Comparison of ENCODE assay signal across 9 cellular contexts in the genomic region with DNA sequence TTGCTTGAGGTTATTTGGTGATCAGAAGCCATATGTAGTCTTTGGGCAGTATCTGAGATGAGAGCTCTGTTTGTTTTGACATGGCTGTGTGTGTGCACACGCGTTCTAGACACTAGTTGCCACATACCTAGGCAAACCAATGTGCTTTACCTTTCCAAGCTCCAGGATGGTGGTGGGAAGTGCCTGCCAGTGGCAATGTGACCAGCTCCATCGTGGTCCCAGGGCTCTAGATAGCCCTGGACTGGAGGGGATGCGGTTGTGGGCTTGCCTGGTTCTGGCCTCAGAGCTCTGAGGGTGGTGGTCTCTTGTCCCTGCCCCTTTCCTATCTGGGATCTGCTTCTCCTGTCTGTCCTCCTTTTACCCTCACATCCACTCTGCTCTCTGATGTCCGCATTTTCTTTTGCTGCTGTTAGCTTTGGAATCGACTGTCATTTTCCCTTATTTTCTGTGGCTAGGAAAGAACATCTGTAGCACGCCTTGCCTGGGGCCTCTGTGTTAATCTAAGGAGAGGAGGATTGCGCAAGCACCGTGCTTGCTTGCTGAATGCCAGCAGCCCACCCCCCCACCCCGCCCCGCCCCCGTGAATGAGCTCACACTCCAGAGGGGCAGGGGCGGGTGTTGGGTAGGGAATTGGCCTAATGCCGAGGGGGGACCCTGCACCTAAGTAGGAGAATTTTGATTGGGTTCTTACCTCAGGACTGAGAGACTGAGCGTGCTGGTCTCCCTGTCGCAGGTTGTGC.
DNase-seq lines count a peak whose midpoint lies in the region; ATAC-seq and TF ChIP-seq lines count a peak whose summit lies in the region.
"Had no signal": no experiment of that assay in that cellular context is flagged by ENCODE, and none has a peak within 500 bp of the region (broad histone marks: within the 10 kb centered on the region; RNA-seq: fewer than 3 reads in every experiment).

No MANE protein-coding gene starts in this region.

- no TSS peak for BruUV-seq in Caco-2 (replicated peaks; lab: Mats Ljungman, UMichigan)

- H3K27me3 ChIP-seq in Caco-2 (replicated peaks; ENCODE audit: control insufficient read depth, insufficient read depth, low read length) = no peaks in the 10 kb centered on the region

- H3K4me3 ChIP-seq in Caco-2 (ENCODE audit: low read depth, low read length) (no peak overlapping the region), fibroblast of mammary gland (ENCODE audit: control insufficient read depth, low read depth, low read length) (peak overlapping the region; percentile 2)

- intact Hi-C loops in Caco-2 (cut with micrococcal nuclease; ENCODE audit: unreplicated experiment) = no loop called here

- no peaks in the 10 kb centered on the region for H3K9me3 ChIP-seq in Caco-2

- POLR2A ChIA-PET in Caco-2 (lab: Charles Lee) = no interaction called here

- peak overlapping the region; percentile 4 for H3K4me3 Mint-ChIP-seq in Caco-2 (ENCODE audit: unreplicated experiment)
- H3K4me3 Mint-ChIP-seq in osteocyte (ENCODE audit: unreplicated experiment) = peak overlapping the region; percentile 71
- H3K4me3 Mint-ChIP-seq: central memory CD8-positive, alpha-beta T cell had no signal

- no peak for ATAC-seq in GM21367 (IDR thresholded peaks at IDR 0.05; ENCODE audit: unreplicated experiment)
- ATAC-seq in GM21423 (IDR thresholded peaks at IDR 0.05; ENCODE audit: unreplicated experiment) = no peak

- H3K36me3 Mint-ChIP-seq in Caco-2 (ENCODE audit: insufficient read depth, unreplicated experiment) (peaks cover 28% of the 10 kb centered on the region), osteocyte (ENCODE audit: unreplicated experiment) (peaks cover 3% of the 10 kb centered on the region)

- peaks cover 17% of the 10 kb centered on the region for H3K4me1 Mint-ChIP-seq in Caco-2 (ENCODE audit: low read depth, unreplicated experiment)
- H3K4me1 Mint-ChIP-seq in osteocyte (ENCODE audit: unreplicated experiment) = peaks cover 87% of the 10 kb centered on the region

- DNase-seq in Caco-2 = peak in 1 of 2 experiments; percentile 47
- DNase-seq in OCI-M1 (lab: John Stamatoyannopoulos, UW) = peak; percentile 39
- peak; percentile 80 for DNase-seq in fibroblast of mammary gland (ENCODE audit: low read depth)
- DNase-seq in osteocyte (ENCODE audit: extremely low spot score, unreplicated experiment) = no peak
- no peak for DNase-seq in effector CD8-positive, alpha-beta T cell (lab: John Stamatoyannopoulos, UW)
- DNase-seq in Ammon's horn (ENCODE audit: low spot score) = no peak

- H3K36me3 ChIP-seq in Caco-2 (ENCODE audit: control insufficient read depth, insufficient read depth, low read length) = no peaks in the 10 kb centered on the region; the same call in 1 of the 2 replicates

- H3K27ac Mint-ChIP-seq in Caco-2 (ENCODE audit: unreplicated experiment) = peak overlapping the region; percentile 33
- peak overlapping the region; percentile 92 for H3K27ac Mint-ChIP-seq in osteocyte (ENCODE audit: unreplicated experiment)

- H3K9me3 Mint-ChIP-seq in Caco-2 (ENCODE audit: unreplicated experiment) = no peaks in the 10 kb centered on the region
- no peaks in the 10 kb centered on the region for H3K9me3 Mint-ChIP-seq in osteocyte (ENCODE audit: unreplicated experiment)
- H3K9me3 Mint-ChIP-seq: central memory CD8-positive, alpha-beta T cell had no signal

- peaks cover 21% of the 10 kb centered on the region for H3K4me1 ChIP-seq in Caco-2

- CTCF ChIA-PET in Caco-2 (lab: Charles Lee) = no interaction called here

- H3K27me3 Mint-ChIP-seq in Caco-2 (ENCODE audit: insufficient read depth, unreplicated experiment) (no peaks in the 10 kb centered on the region), osteocyte (ENCODE audit: unreplicated experiment) (no peaks in the 10 kb centered on the region)
- H3K27me3 Mint-ChIP-seq: central memory CD8-positive, alpha-beta T cell had no signal

- TF ChIP-seq CTCF in Caco-2 (IDR thresholded peaks at IDR 0.05; ENCODE audit: insufficient read depth in 1 of 2, low read depth in 1 of 2, low read length in 1 of 2, severe bottlenecking in 1 of 2, unreplicated experiment in 1 of 2) = no peak
- TF ChIP-seq CTCF in fibroblast of mammary gland (conservative IDR thresholded peaks at IDR 0.05; ENCODE audit: control insufficient read depth, insufficient read depth, low read depth, low read length) = no peak
- TF ChIP-seq CTCF in osteocyte (IDR thresholded peaks at IDR 0.05) = no peak

Comparison
In these comparisons a context has a peak if more than half of its experiments do, and no peak if none do; other contexts are left out.
1. DNase-seq: peak in OCI-M1 (single experiment) and fibroblast of mammary gland (single experiment); none in osteocyte (single experiment), effector CD8-positive, alpha-beta T cell (single experiment) and Ammon's horn (single experiment).